ENCODE assay signal across 8 cellular contexts in genomic region chr6:129498950-129499870, GRCh38.
DNase-seq lines count a peak whose midpoint lies in the region; ATAC-seq and TF ChIP-seq lines count a peak whose summit lies in the region.

No MANE protein-coding gene starts in this region.

- peaks cover 28% of the 10 kb centered on the region for H3K4me1 ChIP-seq in KMS-11 (ENCODE audit: low read depth, poor library complexity, severe bottlenecking)

- no peak overlapping the region for H3K4me3 ChIP-seq in KMS-11 (IDR thresholded peaks at IDR 0.05; ENCODE audit: insufficient read depth, low read depth, low read length)

- H4K20me1 ChIP-seq in KMS-11 (ENCODE audit: insufficient read depth): no peaks in the 10 kb centered on the region

- H2AFZ ChIP-seq in KMS-11 (ENCODE audit: low read depth): peak overlapping the region; percentile 32; the same call in 1 of the 2 replicates

- no peak overlapping the region for H3K27ac ChIP-seq in KMS-11

- H3K9ac ChIP-seq in KMS-11: no peak overlapping the region

- H3K4me1 Mint-ChIP-seq in activated CD4-positive, alpha-beta T cell treated with anti-CD3 and anti-CD28 coated beads, Interleukin-2, amount 10 ng/mL, durations not matched to agents 7 days and 5 days: peaks cover 27% of the 10 kb centered on the region
- H3K4me1 Mint-ChIP-seq in effector memory CD8-positive, alpha-beta T cell (ENCODE audit: low read depth in 2 of 2): peaks cover 7 to 8% of the 10 kb centered on the region in 2 donors

- H3K27me3 ChIP-seq in KMS-11 (ENCODE audit: insufficient read depth, low read depth): no peaks in the 10 kb centered on the region

- no peak overlapping the region for H3K4me3 Mint-ChIP-seq in activated CD4-positive, alpha-beta T cell treated with anti-CD3 and anti-CD28 coated beads, Interleukin-2, amount 10 ng/mL, durations not matched to agents 7 days and 5 days
- peak overlapping the region; percentile 11 to 23 for H3K4me3 Mint-ChIP-seq in effector memory CD8-positive, alpha-beta T cell

- POLR2A ChIA-PET in activated CD4-positive, alpha-beta T cell treated with anti-CD3 and anti-CD28 coated beads, Interleukin-2, amount 10 ng/mL, durations not matched to agents 7 days and 5 days (lab: Charles Lee): interaction anchor here (0.6 kb wide), 1 partner anchor 229 kb away, joined by 4 read pairs; no protein-coding TSS in a partner anchor

- no peaks in the 10 kb centered on the region for H3K36me3 Mint-ChIP-seq in activated CD4-positive, alpha-beta T cell treated with anti-CD3 and anti-CD28 coated beads, Interleukin-2, amount 10 ng/mL, durations not matched to agents 7 days and 5 days (ENCODE audit: low read depth)
- no peaks in the 10 kb centered on the region for H3K36me3 Mint-ChIP-seq in effector memory CD8-positive, alpha-beta T cell (ENCODE audit: insufficient read depth)

- H3K4me2 ChIP-seq in KMS-11: no peak overlapping the region; the same call in 1 of the 2 replicates

- peak overlapping the region; percentile 15 for H3K27ac Mint-ChIP-seq in activated CD4-positive, alpha-beta T cell treated with anti-CD3 and anti-CD28 coated beads, Interleukin-2, amount 10 ng/mL, durations not matched to agents 7 days and 5 days
- H3K27ac Mint-ChIP-seq in effector memory CD8-positive, alpha-beta T cell: peak overlapping the region in 1 of 2 donors; percentile 79

- peak; percentile 80 for TF ChIP-seq CTCF in KMS-11 (conservative IDR thresholded peaks at IDR 0.05; ENCODE audit: low read depth, low read length)

- CTCF ChIA-PET in activated CD4-positive, alpha-beta T cell treated with anti-CD3 and anti-CD28 coated beads, Interleukin-2, amount 10 ng/mL, durations not matched to agents 7 days and 5 days (lab: Charles Lee): interaction anchor here (0.9 to 1.4 kb wide), 4 partner anchors 15 to 251 kb away, joined by 3 read pairs; no protein-coding TSS in a partner anchor

- no peaks in the 10 kb centered on the region for H3K79me2 ChIP-seq in KMS-11 (ENCODE audit: insufficient read depth, low read depth)

- DNase-seq in activated CD4-positive, alpha-beta T cell treated with anti-CD3 and anti-CD28 coated beads, Interleukin-2, amount 10 ng/mL, durations not matched to agents 7 days and 5 days: peak; percentile 50
- DNase-seq in activated CD4-positive, alpha-beta T cell treated with anti-CD3 and anti-CD28 coated beads, Interleukin-2, amount 50 U/mL, for 48 hours: no peak
- DNase-seq in SKM-1 treated with dmso at 0.1 percent for 144 hours (lab: John Stamatoyannopoulos, UW; ENCODE audit: unreplicated experiment) (peak; percentile 47), midbrain (lab: John Stamatoyannopoulos, UW) (peak; percentile 65), cortex of kidney (lab: John Stamatoyannopoulos, UW) (no peak)
- DNase-seq in effector memory CD8-positive, alpha-beta T cell: peak; percentile 13 to 23 (median 17)

- no peaks in the 10 kb centered on the region for H3K36me3 ChIP-seq in KMS-11 (ENCODE audit: insufficient read depth)

- peak; percentile 86 for ATAC-seq in GM21529 (IDR thresholded peaks at IDR 0.05; ENCODE audit: unreplicated experiment)
- ATAC-seq in effector memory CD8-positive, alpha-beta T cell (replicated peaks): peak; percentile 89

- H3K9me3 Mint-ChIP-seq in activated CD4-positive, alpha-beta T cell treated with anti-CD3 and anti-CD28 coated beads, Interleukin-2, amount 10 ng/mL, durations not matched to agents 7 days and 5 days: no peaks in the 10 kb centered on the region
- no peaks in the 10 kb centered on the region for H3K9me3 Mint-ChIP-seq in effector memory CD8-positive, alpha-beta T cell

- no peaks in the 10 kb centered on the region for H3K27me3 Mint-ChIP-seq in activated CD4-positive, alpha-beta T cell treated with anti-CD3 and anti-CD28 coated beads, Interleukin-2, amount 10 ng/mL, durations not matched to agents 7 days and 5 days
- no peaks in the 10 kb centered on the region for H3K27me3 Mint-ChIP-seq in effector memory CD8-positive, alpha-beta T cell

Comparison
In these comparisons a context has a peak if more than half of its experiments do, and no peak if none do; other contexts are left out.
1. DNase-seq: peak in activated CD4-positive, alpha-beta T cell treated with anti-CD3 and anti-CD28 coated beads, Interleukin-2, amount 10 ng/mL, durations not matched to agents 7 days and 5 days (single experiment), SKM-1 treated with dmso at 0.1 percent for 144 hours (single experiment), effector memory CD8-positive, alpha-beta T cell (3 of 3) and midbrain (single experiment); none in activated CD4-positive, alpha-beta T cell treated with anti-CD3 and anti-CD28 coated beads, Interleukin-2, amount 50 U/mL, for 48 hours (0 of 2) and cortex of kidney (single experiment).